18 cellular contexts compared by ENCODE assay signal in the genomic region with DNA sequence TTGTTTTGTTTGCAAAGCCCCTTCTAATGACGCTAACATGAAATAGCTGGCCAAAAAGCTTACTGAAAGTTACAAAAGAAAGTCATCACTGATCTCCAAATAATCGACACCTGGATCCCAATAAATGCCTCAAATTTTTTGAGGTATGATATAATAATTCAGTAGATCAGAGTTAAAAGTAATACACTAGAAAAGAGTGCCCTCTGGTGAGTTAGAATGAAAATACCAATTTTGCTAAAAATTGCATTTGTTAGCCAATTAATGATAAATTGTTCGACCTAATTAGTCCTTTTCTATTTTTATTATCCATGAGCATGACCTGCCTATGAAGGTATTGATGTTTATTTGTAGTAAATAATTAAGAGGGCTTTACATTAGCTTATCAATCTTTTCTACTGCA.
DNase-seq lines count a peak whose midpoint lies in the region; ATAC-seq, FAIRE-seq and TF ChIP-seq lines count a peak whose summit lies in the region.
"Had no signal": no experiment of that assay in that cellular context is flagged by ENCODE, and none has a peak within 500 bp of the region (broad histone marks: within the 10 kb centered on the region; RNA-seq: fewer than 3 reads in every experiment).

No MANE protein-coding gene starts in this region.

- H3K27me3 ChIP-seq in GM06990 (replicated peaks; ENCODE audit: control insufficient read depth, insufficient read depth, low read length) = no peaks in the 10 kb centered on the region
- no peaks in the 10 kb centered on the region for H3K27me3 ChIP-seq in Panc1 (ENCODE audit: control insufficient read depth, insufficient read depth, low read length)
- H3K27me3 ChIP-seq: pancreas, spleen had no signal

- no peak for FAIRE-seq in HTR-8/SVneo (lab: Jason Lieb, UNC)
- FAIRE-seq: GM12878, pancreas had no signal

- ATAC-seq in Panc1 = no peak
- ATAC-seq: GM12878, pancreas had no signal

- H3K36me3 Mint-ChIP-seq in activated T-helper 1 cell treated with anti-CD3 and anti-CD28 coated beads, Interleukin-12 subunit alpha, Interleukin-12 subunit beta, Interleukin-2, Interleukin-4 antibody, amounts not matched to agents 30 ng/mL and 10 ng/mL and 1 ng/mL, durations not matched to agents 14 hours and 24 hours and 36 hours (ENCODE audit: low read depth) = peaks cover 5% of the 10 kb centered on the region

- no peaks in the 10 kb centered on the region for H3K4me1 Mint-ChIP-seq in activated T-helper 1 cell treated with anti-CD3 and anti-CD28 coated beads, Interleukin-12 subunit alpha, Interleukin-12 subunit beta, Interleukin-2, Interleukin-4 antibody, amounts not matched to agents 30 ng/mL and 10 ng/mL and 1 ng/mL, durations not matched to agents 14 hours and 24 hours and 36 hours (ENCODE audit: low read depth)
- H3K4me1 Mint-ChIP-seq: activated CD4-positive, alpha-beta T cell treated with anti-CD3 and anti-CD28 coated beads, Interleukin-2, amount 10 ng/mL, durations not matched to agents 7 days and 5 days had no signal

- no peak overlapping the region for H3K4me3 Mint-ChIP-seq in activated T-helper 1 cell treated with anti-CD3 and anti-CD28 coated beads, Interleukin-12 subunit alpha, Interleukin-12 subunit beta, Interleukin-2, Interleukin-4 antibody, amounts not matched to agents 30 ng/mL and 10 ng/mL and 1 ng/mL, durations not matched to agents 14 hours and 24 hours and 36 hours
- H3K4me3 Mint-ChIP-seq: activated CD4-positive, alpha-beta T cell treated with anti-CD3 and anti-CD28 coated beads, Interleukin-2, amount 10 ng/mL, durations not matched to agents 7 days and 5 days had no signal

- CTCF ChIA-PET in Panc1 (lab: Charles Lee) = interaction anchor here (0.7 kb wide), 1 partner anchor 702 kb away, joined by 3 read pairs; no protein-coding TSS in a partner anchor

- no peak overlapping the region for H3K27ac Mint-ChIP-seq in activated T-helper 1 cell treated with anti-CD3 and anti-CD28 coated beads, Interleukin-12 subunit alpha, Interleukin-12 subunit beta, Interleukin-2, Interleukin-4 antibody, amounts not matched to agents 30 ng/mL and 10 ng/mL and 1 ng/mL, durations not matched to agents 14 hours and 24 hours and 36 hours
- H3K27ac Mint-ChIP-seq: activated CD4-positive, alpha-beta T cell treated with anti-CD3 and anti-CD28 coated beads, Interleukin-2, amount 10 ng/mL, durations not matched to agents 7 days and 5 days had no signal

- POLR2A ChIA-PET in Panc1 (lab: Charles Lee) = no interaction called here

- H3K4me3 ChIP-seq in GM06990 (replicated peaks; ENCODE audit: low read depth, low read length) (no peak overlapping the region), Panc1 (ENCODE audit: low read depth in 2 of 2, low read length in 2 of 2) (no peak overlapping the region), fibroblast of the aortic adventitia (ENCODE audit: low read depth, low read length) (no peak overlapping the region)
- H3K4me3 ChIP-seq: GM12878, pancreas, spleen had no signal

- H3K9me3 Mint-ChIP-seq in activated T-helper 1 cell treated with anti-CD3 and anti-CD28 coated beads, Interleukin-12 subunit alpha, Interleukin-12 subunit beta, Interleukin-2, Interleukin-4 antibody, amounts not matched to agents 30 ng/mL and 10 ng/mL and 1 ng/mL, durations not matched to agents 14 hours and 24 hours and 36 hours = peaks cover 11% of the 10 kb centered on the region

- no peak for DNase-seq in GM06990 (ENCODE audit: extremely low read depth, insufficient read length)
- no peak for DNase-seq in Panc1 (ENCODE audit: low read depth, low spot score)
- DNase-seq in fibroblast of the aortic adventitia (ENCODE audit: low read depth) = peak; percentile 16
- DNase-seq in anterior cingulate cortex (lab: John Stamatoyannopoulos, UW) = no peak
- no peak for DNase-seq in HTR-8/SVneo (ENCODE audit: insufficient read length, low spot score)
- DNase-seq in NCI-H446 treated with DMSO at 0.1 percent for 48 hours (lab: John Stamatoyannopoulos, UW) = no peak
- no peak for DNase-seq in activated T-helper 1 cell treated with anti-CD3 and anti-CD28 coated beads, Interleukin-12 subunit alpha, Interleukin-12 subunit beta, Interleukin-2, Interleukin-4 antibody, amounts not matched to agents 30 ng/mL and 10 ng/mL and 1 ng/mL, durations not matched to agents 14 hours and 24 hours and 36 hours (ENCODE audit: low spot score)
- DNase-seq: activated CD4-positive, alpha-beta T cell treated with anti-CD3 and anti-CD28 coated beads, Interleukin-2, amount 10 ng/mL, durations not matched to agents 7 days and 5 days; amygdala; DMS53; foreskin melanocyte; mesendoderm; NCI-H1417; pancreas; spleen; T-helper 9 cell had no signal

- no peaks in the 10 kb centered on the region for H3K27me3 Mint-ChIP-seq in activated T-helper 1 cell treated with anti-CD3 and anti-CD28 coated beads, Interleukin-12 subunit alpha, Interleukin-12 subunit beta, Interleukin-2, Interleukin-4 antibody, amounts not matched to agents 30 ng/mL and 10 ng/mL and 1 ng/mL, durations not matched to agents 14 hours and 24 hours and 36 hours (ENCODE audit: insufficient read depth)
- H3K27me3 Mint-ChIP-seq: activated CD4-positive, alpha-beta T cell treated with anti-CD3 and anti-CD28 coated beads, Interleukin-2, amount 10 ng/mL, durations not matched to agents 7 days and 5 days had no signal

- H3K27ac ChIP-seq in 22Rv1 (no peak overlapping the region), Panc1 (ENCODE audit: low read length) (no peak overlapping the region)
- H3K27ac ChIP-seq: pancreas, spleen had no signal

- in situ Hi-C loops in Panc1 (cut with HindIII; ENCODE audit: low pct_unique_long_range_greater_than_20kb, low sequenced_read_pairs) = no loop called here

- no TSS peak for BruUV-seq in Panc1 (replicated peaks; lab: Mats Ljungman, UMichigan)

- peak; percentile 47 for TF ChIP-seq CTCF in 22Rv1 (IDR thresholded peaks at IDR 0.05)
- peak; percentile 2 for TF ChIP-seq CTCF in GM06990 (IDR thresholded peaks at IDR 0.05; ENCODE audit: insufficient read depth, low read length, poor library complexity, severe bottlenecking)
- TF ChIP-seq CTCF in Panc1 (IDR thresholded peaks at IDR 0.05) = peak; percentile 11; the same call in 1 of the 2 replicates
- peak; percentile 25 for TF ChIP-seq CTCF in fibroblast of the aortic adventitia (IDR thresholded peaks at IDR 0.05; ENCODE audit: insufficient read depth, low read length)

- peaks cover 2% of the 10 kb centered on the region for H3K9me3 ChIP-seq in Panc1 (ENCODE audit: control insufficient read depth, insufficient read depth, low read depth, low read length)
- H3K9me3 ChIP-seq: pancreas had no signal

- no peaks in the 10 kb centered on the region for H3K36me3 ChIP-seq in GM06990 (ENCODE audit: control insufficient read depth, insufficient read depth, low read length)
- no peaks in the 10 kb centered on the region for H3K36me3 ChIP-seq in Panc1 (ENCODE audit: control insufficient read depth, insufficient read depth, low read length)
- H3K36me3 ChIP-seq: pancreas had no signal

- intact Hi-C loops in Panc1 (cut with micrococcal nuclease; ENCODE audit: unreplicated experiment) = no loop called here
- intact Hi-C loops in activated T-helper 1 cell treated with anti-CD3 and anti-CD28 coated beads, Interleukin-12 subunit alpha, Interleukin-12 subunit beta, Interleukin-2, Interleukin-4 antibody, amounts not matched to agents 30 ng/mL and 10 ng/mL and 1 ng/mL, durations not matched to agents 14 hours and 24 hours and 36 hours (cut with micrococcal nuclease) = no loop called here

- H3K4me1 ChIP-seq in Panc1 (ENCODE audit: control insufficient read depth, insufficient read depth, low read length) = no peaks in the 10 kb centered on the region
- H3K4me1 ChIP-seq: pancreas, spleen had no signal
